ENCODE assay signal across 8 cellular contexts in genomic region chr16:728131-728889, GRCh38. TPM values are rescaled to one million over a fixed set of nuclear protein-coding genes. Genes with fewer than 3 reads are reported as not detected.
DNase-seq lines count a peak whose midpoint lies in the region; ATAC-seq and TF ChIP-seq lines count a peak whose summit lies in the region.

No MANE protein-coding gene starts in this region.

- no peak for TF ChIP-seq CTCF in foreskin fibroblast (IDR thresholded peaks at IDR 0.05; ENCODE audit: low read depth, low read length)

- in situ Hi-C loops in G401 (cut with HindIII; ENCODE audit: low sequenced_read_pairs): no loop called here

- DNase-seq in G401 (ENCODE audit: low spot score) (peak; percentile 81), OCI-M1 (lab: John Stamatoyannopoulos, UW) (peak; percentile 86), foreskin fibroblast (peak; percentile 92 to 97), nucleus accumbens (lab: John Stamatoyannopoulos, UW) (peak in 47 of 56 donors; percentile 19 to 82 (median 53))
- DNase-seq in activated effector memory CD4-positive, alpha-beta T cell treated with anti-CD3 and anti-CD28 coated beads, Interleukin-2, amount 50 U/mL, for 16 hours: peak; percentile 86

- ATAC-seq in HG02798 (IDR thresholded peaks at IDR 0.05; ENCODE audit: poor library complexity, unreplicated experiment): peak; percentile 32
- ATAC-seq in HG02973 (IDR thresholded peaks at IDR 0.05; ENCODE audit: unreplicated experiment): no peak
- ATAC-seq in GM19452 (IDR thresholded peaks at IDR 0.05; ENCODE audit: unreplicated experiment): no peak

- H3K4me3 ChIP-seq in foreskin fibroblast (ENCODE audit: low read depth in 1 of 2, low read length in 2 of 2): peak overlapping the region; percentile 59 to 65

RNA-seq across cellular contexts. Expression of gene HAGHL, which starts 1.4 kb away (rescaled TPM):
- total RNA-seq in G401 (2014; rRNA removed; shearing (Covaris generic)): 42.3 and 43.1 TPM in 2 replicates

RNA-seq across cellular contexts. Expression of gene CCDC78, which starts 2.1 kb away (rescaled TPM):
- 20.0 and 26.4 TPM in 2 replicates for total RNA-seq in G401 (2014; rRNA removed; shearing (Covaris generic))

RNA-seq across cellular contexts. Expression of gene ANTKMT, which starts 7.4 kb away (rescaled TPM):
- 45.5 and 47.6 TPM in 2 replicates for total RNA-seq in G401 (2014; rRNA removed; shearing (Covaris generic))

RNA-seq across cellular contexts. Expression of gene CIAO3, which starts 12.5 kb away (rescaled TPM):
- total RNA-seq in G401 (2014; rRNA removed; shearing (Covaris generic)): 29.6 and 49.4 TPM in 2 replicates

RNA-seq across cellular contexts. Expression of gene METRN, which starts 13.4 kb away (rescaled TPM):
- 428 and 493 TPM in 2 replicates for total RNA-seq in G401 (2014; rRNA removed; shearing (Covaris generic))
